Comparison of ENCODE assay signal across 12 cellular contexts in the genomic region with DNA sequence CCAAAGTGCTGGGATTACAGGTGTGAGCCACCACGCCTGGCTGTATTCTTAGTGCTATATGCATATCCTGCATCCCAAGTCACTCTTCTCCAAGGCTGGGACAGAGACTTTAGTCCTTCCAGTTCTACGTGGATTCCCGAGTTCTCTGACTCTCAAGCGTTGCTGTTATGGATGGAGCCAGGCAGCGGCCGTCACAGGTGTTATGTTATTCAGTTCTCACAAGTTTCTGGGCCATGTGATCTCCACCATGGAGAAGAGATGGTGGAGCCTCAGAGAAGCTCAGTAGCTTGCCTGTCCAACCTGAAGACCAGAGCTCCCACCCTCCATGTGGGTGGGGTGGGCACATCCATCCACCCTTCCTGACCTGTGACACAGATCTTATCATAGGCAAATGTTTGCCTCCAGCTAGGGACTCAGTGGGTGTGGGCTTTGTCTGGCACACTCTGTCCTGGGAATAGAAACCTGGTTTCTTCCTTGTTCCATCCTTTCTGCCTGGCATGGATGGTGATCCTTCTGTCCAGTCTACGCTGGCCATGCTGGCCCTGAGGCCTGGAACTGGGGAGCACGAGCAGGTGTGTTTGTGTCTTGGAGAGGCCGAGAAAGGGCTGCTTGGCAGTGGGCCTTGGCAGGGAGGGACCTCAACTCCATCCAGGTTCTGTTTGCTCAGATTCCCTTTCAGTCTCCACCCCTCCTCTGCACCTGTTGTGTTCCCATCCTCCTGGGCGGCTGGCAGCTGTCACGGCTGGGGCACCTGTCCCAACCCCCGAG. TPM values are rescaled to one million over a fixed set of nuclear protein-coding genes. Genes with fewer than 3 reads are reported as not detected.
DNase-seq lines count a peak whose midpoint lies in the region; ATAC-seq and TF ChIP-seq lines count a peak whose summit lies in the region.
"Had no signal": no experiment of that assay in that cellular context is flagged by ENCODE, and none has a peak within 500 bp of the region (broad histone marks: within the 10 kb centered on the region; RNA-seq: fewer than 3 reads in every experiment).

No MANE protein-coding gene starts in this region.

- no peak overlapping the region for H3K9ac ChIP-seq in parathyroid adenoma

- H3K4me2 ChIP-seq in parathyroid adenoma (ENCODE audit: low read length) = no peak overlapping the region

- H3K9me3 ChIP-seq in parathyroid adenoma (ENCODE audit: control insufficient read depth, low read length) = no peaks in the 10 kb centered on the region

- no peaks in the 10 kb centered on the region for H3K36me3 ChIP-seq in parathyroid adenoma (ENCODE audit: control insufficient read depth, insufficient read depth, low read length)

- peak overlapping the region; percentile 33 for H2AFZ ChIP-seq in parathyroid adenoma

- no peak overlapping the region for H3K4me3 ChIP-seq in parathyroid adenoma (ENCODE audit: low read depth, low read length)

- no peaks in the 10 kb centered on the region for H3K79me2 ChIP-seq in parathyroid adenoma

- no peak for TF ChIP-seq CTCF in parathyroid adenoma (IDR thresholded peaks at IDR 0.05)

- DNase-seq in DMS79 treated with DMSO at 0.1 percent for 48 hours (lab: John Stamatoyannopoulos, UW) (peak; percentile 78), NCI-H2081 (lab: John Stamatoyannopoulos, UW) (peak; percentile 64 to 81), SHP77 (lab: John Stamatoyannopoulos, UW) (peak; percentile 79 to 84), glomerular visceral epithelial cell (ENCODE audit: extremely low spot score) (no peak), SK-N-DZ (ENCODE audit: low spot score) (no peak)
- DNase-seq: activated CD4-positive, alpha-beta memory T cell treated with anti-CD3 and anti-CD28 coated beads, Interleukin-2, amount 10 ng/mL, durations not matched to agents 7 days and 5 days; activated naive CD4-positive, alpha-beta T cell treated with anti-CD3 and anti-CD28 coated beads, Interleukin-2, amount 10 ng/mL, durations not matched to agents 7 days and 5 days; stimulated activated CD4-positive, alpha-beta T cell treated with anti-CD3 and anti-CD28 coated beads, Interleukin-4, amount 100 ng/mL, for 4 hours; stimulated activated naive CD8-positive, alpha-beta T cell treated with anti-CD3 and anti-CD28 coated beads, Interleukin-15, amount 100 ng/mL, for 72 hours had no signal

- ATAC-seq in GM21619 (IDR thresholded peaks at IDR 0.05; ENCODE audit: unreplicated experiment) = no peak
- ATAC-seq in GM21515 (IDR thresholded peaks at IDR 0.05; ENCODE audit: unreplicated experiment) = no peak
- ATAC-seq: stimulated activated naive CD8-positive, alpha-beta T cell treated with anti-CD3 and anti-CD28 coated beads, Interleukin-15, amount 100 ng/mL, for 72 hours had no signal

- H3K27me3 ChIP-seq in parathyroid adenoma (ENCODE audit: control insufficient read depth, insufficient read depth, low read length) = no peaks in the 10 kb centered on the region

- peak overlapping the region; percentile 54 for H3K27ac ChIP-seq in parathyroid adenoma

- peaks cover 60% of the 10 kb centered on the region for H3K4me1 ChIP-seq in parathyroid adenoma

RNA-seq across cellular contexts. Expression of a gene that starts 55.3 kb away (rescaled TPM):
- 22.5 and 26.9 TPM in 2 replicates for polyA plus RNA-seq in SK-N-DZ (2014; cell fraction: cytosol; rRNA removed)
- polyA plus RNA-seq in SK-N-DZ (2014; cell fraction: nucleus; rRNA removed) = 44.3 and 46.5 TPM in 2 replicates

Comparison
In these comparisons a context has a peak if more than half of its experiments do, and no peak if none do; other contexts are left out.
1. DNase-seq: peak in DMS79 treated with DMSO at 0.1 percent for 48 hours (single experiment), NCI-H2081 (2 of 2) and SHP77 (2 of 2); none in glomerular visceral epithelial cell (single experiment) and SK-N-DZ (single experiment).